Comparison of ENCODE assay signal across 10 cellular contexts in the genomic region with DNA sequence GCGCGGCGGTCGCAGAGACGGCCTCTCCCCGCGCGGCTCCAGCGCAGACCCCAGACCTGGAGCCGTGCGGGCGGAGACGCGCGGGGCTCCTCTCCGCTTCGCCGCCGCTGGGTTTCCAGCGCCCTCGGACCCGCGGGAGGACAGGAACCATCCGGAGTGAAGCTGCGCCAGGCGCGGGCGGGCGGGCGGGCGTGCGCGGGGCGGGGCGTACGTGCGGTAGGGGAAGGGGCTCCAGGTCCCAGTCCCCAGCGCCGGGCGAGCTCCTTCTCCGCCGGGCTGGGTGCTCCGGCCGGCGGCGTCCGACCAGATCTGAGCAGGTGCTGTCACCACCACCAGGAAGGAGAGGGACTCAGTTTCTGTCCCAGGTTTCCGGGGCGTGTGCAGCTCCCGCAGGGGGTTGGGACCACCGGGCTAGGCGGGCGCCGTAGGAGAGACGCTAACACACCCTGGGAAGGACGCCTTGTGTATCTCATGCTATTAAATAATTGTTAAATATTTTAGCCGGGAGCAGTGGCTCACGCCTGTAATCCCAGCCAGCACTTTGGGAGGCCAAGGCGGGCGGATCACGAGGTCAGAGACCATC. TPM values are rescaled to one million over a fixed set of nuclear protein-coding genes. Genes with fewer than 3 reads are reported as not detected.
DNase-seq lines count a peak whose midpoint lies in the region; ATAC-seq and TF ChIP-seq lines count a peak whose summit lies in the region.
"Had no signal": no experiment of that assay in that cellular context is flagged by ENCODE, and none has a peak within 500 bp of the region (broad histone marks: within the 10 kb centered on the region; RNA-seq: fewer than 3 reads in every experiment).

A gene (minus strand): TSS at position 158 of the 583 bp plus-strand sequence. CDS start 202 bp downstream, outside the sequence.

- intact Hi-C loops in heart right ventricle (cut with DNase I): no loop called here
- intact Hi-C loops in left ventricle myocardium superior (cut with micrococcal nuclease): no loop called here

- no peaks in the 10 kb centered on the region for H3K9me3 ChIP-seq in heart right ventricle
- no peaks in the 10 kb centered on the region for H3K9me3 ChIP-seq in muscle layer of duodenum (ENCODE audit: control insufficient read depth in 1 of 2, low read length in 2 of 2)
- H3K9me3 ChIP-seq in upper lobe of left lung: no peaks in the 10 kb centered on the region

- peaks cover 0 to 14% (median 0%) of the 10 kb centered on the region in 5 experiments for H3K9me3 Mint-ChIP-seq in brain

- peak within 1 kb of the TSS; percentile 76 to 86 (median 82) for H3K4me3 Mint-ChIP-seq in brain

- TF ChIP-seq CTCF in heart right ventricle (IDR thresholded peaks at IDR 0.05): no peak
- no peak for TF ChIP-seq CTCF in brain (conservative IDR thresholded peaks at IDR 0.05)
- no peak for TF ChIP-seq CTCF in upper lobe of left lung (IDR thresholded peaks at IDR 0.05)
- no peak for TF ChIP-seq CTCF in GM10266 (IDR thresholded peaks at IDR 0.05; ENCODE audit: control insufficient read depth, insufficient read depth, low read depth, missing control alignments)

- peak within 1 kb of the TSS in 3 of 5 experiments; percentile 42 to 63 (median 52) for H3K27ac Mint-ChIP-seq in brain

- H3K27ac ChIP-seq in heart right ventricle (no peak within 1 kb of the TSS), muscle layer of duodenum (ENCODE audit: low read length) (no peak within 1 kb of the TSS), upper lobe of left lung (no peak within 1 kb of the TSS)
- H3K27ac ChIP-seq: HL-60 had no signal

- H3K36me3 ChIP-seq in heart right ventricle (no peaks in the 10 kb centered on the region), muscle layer of duodenum (ENCODE audit: control insufficient read depth in 1 of 2, insufficient read depth in 2 of 2, low read length in 2 of 2) (no peaks in the 10 kb centered on the region), upper lobe of left lung (no peaks in the 10 kb centered on the region)

- peaks cover 3 to 25% (median 18%) of the 10 kb centered on the region in 9 donors for H3K4me1 ChIP-seq in heart right ventricle
- peaks cover 0 to 21% of the 10 kb centered on the region in 2 donors for H3K4me1 ChIP-seq in muscle layer of duodenum (ENCODE audit: control insufficient read depth in 1 of 2, insufficient read depth in 2 of 2, low read length in 2 of 2)
- H3K4me1 ChIP-seq in upper lobe of left lung: peaks cover 14 to 16% (median 14%) of the 10 kb centered on the region in 4 donors

- DNase-seq in heart right ventricle (no peak), left ventricle myocardium superior (no peak), upper lobe of left lung (peak in 1 of 2 donors; percentile 14), GM10266 (ENCODE audit: extremely low spot score) (no peak)
- DNase-seq: OCI-M1 had no signal

- peak within 1 kb of the TSS in 9 of 10 donors; percentile 28 to 49 (median 43) for H3K4me3 ChIP-seq in heart right ventricle
- H3K4me3 ChIP-seq in muscle layer of duodenum (ENCODE audit: low read depth in 1 of 2, low read length in 2 of 2): peak within 1 kb of the TSS; percentile 33 to 63
- H3K4me3 ChIP-seq in upper lobe of left lung: peak within 1 kb of the TSS in 3 of 4 donors; percentile 18 to 36 (median 22)

- no peak for TF ChIP-seq EP300 in upper lobe of left lung (IDR thresholded peaks at IDR 0.05)

- H3K27me3 ChIP-seq in heart right ventricle: peaks cover 14 to 62% (median 56%) of the 10 kb centered on the region in 7 donors
- H3K27me3 ChIP-seq in muscle layer of duodenum (ENCODE audit: low read depth, low read length): peaks cover 22% of the 10 kb centered on the region
- peaks cover 0 to 32% (median 13%) of the 10 kb centered on the region in 4 donors for H3K27me3 ChIP-seq in upper lobe of left lung

- peaks cover 69% of the 10 kb centered on the region for H3K27me3 Mint-ChIP-seq in brain

- H3K4me1 Mint-ChIP-seq in brain: peaks cover 21% of the 10 kb centered on the region

- no peak for TF ChIP-seq POLR2A in upper lobe of left lung (IDR thresholded peaks at IDR 0.05)

- no peak for ATAC-seq in heart right ventricle
- ATAC-seq in left ventricle myocardium superior: no peak
- no peak for ATAC-seq in upper lobe of left lung (ENCODE audit: low FRiP score in 2 of 2)
- ATAC-seq in GM21723 (IDR thresholded peaks at IDR 0.05; ENCODE audit: unreplicated experiment): no peak
- no peak for ATAC-seq in GM18907 (IDR thresholded peaks at IDR 0.05; ENCODE audit: unreplicated experiment)

- WGBS in heart right ventricle, 2 donors: 2 to 4% methylated on average over 39 to 58 of the region's 61 CpGs
- 13 to 33% methylated on average over 3 to 14 of the region's 61 CpGs for WGBS in upper lobe of left lung, 2 donors

- no peaks in the 10 kb centered on the region for H3K36me3 Mint-ChIP-seq in brain

RNA-seq across cellular contexts. Expression of the gene that starts here (rescaled TPM):
- total RNA-seq in heart right ventricle: 1 to 10 TPM in 3 of 10 donors, under 1 TPM in 4, not detected in 3; 0.08 to 9.2 (median 0.64) TPM
- under 1 TPM in 1 of 2 donors, not detected in 1; 0.04 TPM for polyA plus RNA-seq in heart right ventricle
- total RNA-seq in left ventricle myocardium superior: not detected
- polyA plus RNA-seq in brain (ENCODE audit: insufficient read depth, low read depth, low replicate concordance): 25.3 TPM
- total RNA-seq in upper lobe of left lung: under 1 TPM in 5 of 6 donors, not detected in 1; 0.13 to 0.49 (median 0.22) TPM

Comparison
In these comparisons a context has a peak if more than half of its experiments do, and no peak if none do; other contexts are left out.
1. RNA of the gene that starts here (polyA plus RNA-seq): 25.3 TPM in brain (single experiment); 0.04 TPM in heart right ventricle; every median in the first group is over 10 times any median in the second.
2. Peak in every context shown above with its lines, with median percentiles within 50 percentile points of each other: H3K4me3 ChIP-seq.